In genomic region chr6:135990437-135990836, GRCh38 we compare ENCODE assay signal across 21 cellular contexts.
A peak's percentile ranks its signal among the peaks of the same experiment; 100 is the strongest.
DNase-seq lines count a peak whose midpoint lies in the region; ATAC-seq, FAIRE-seq and TF ChIP-seq lines count a peak whose summit lies in the region.
"Had no signal": no experiment of that assay in that cellular context is flagged by ENCODE, and none has a peak within 500 bp of the region (broad histone marks: within the 10 kb centered on the region; RNA-seq: fewer than 3 reads in every experiment).

No MANE protein-coding gene starts in this region.

- H3K27me3 ChIP-seq in thyroid gland = no peaks in the 10 kb centered on the region
- H3K27me3 ChIP-seq: BE2C, SJCRH30 had no signal

- no peaks in the 10 kb centered on the region for H3K9me3 Mint-ChIP-seq in CD14-positive monocyte
- H3K9me3 Mint-ChIP-seq in stimulated activated effector memory CD8-positive, alpha-beta T cell treated with anti-CD3 and anti-CD28 coated beads, Interleukin-12 subunit alpha, Interleukin-12 subunit beta, amount 100 ng/mL, for 72 hours = no peaks in the 10 kb centered on the region
- H3K9me3 Mint-ChIP-seq: T-cell had no signal

- DNase-seq in A549 (ENCODE audit: low read depth in 1 of 2, low spot score in 1 of 2) (no peak), CD14-positive monocyte (ENCODE audit: low spot score) (no peak), MV-4-11 (lab: John Stamatoyannopoulos, UW) (peak; percentile 71), epithelial cell of esophagus (ENCODE audit: low read depth) (peak; percentile 24), thyroid gland (no peak)
- no peak for DNase-seq in stimulated activated effector memory CD8-positive, alpha-beta T cell treated with anti-CD3 and anti-CD28 coated beads, Interleukin-12 subunit alpha, Interleukin-12 subunit beta, amount 100 ng/mL, for 72 hours (ENCODE audit: low spot score in 2 of 2)
- DNase-seq: BE2C, DMS153, DND-41, GM23248, H7, NCI-H2029, NCI-H446 treated with DMSO at 0.1 percent for 48 hours, NCI-H526 treated with DMSO at 0.1 percent for 48 hours, SJCRH30, T-cell had no signal

- H3K36me3 Mint-ChIP-seq in CD14-positive monocyte = no peaks in the 10 kb centered on the region
- no peaks in the 10 kb centered on the region for H3K36me3 Mint-ChIP-seq in stimulated activated effector memory CD8-positive, alpha-beta T cell treated with anti-CD3 and anti-CD28 coated beads, Interleukin-12 subunit alpha, Interleukin-12 subunit beta, amount 100 ng/mL, for 72 hours
- H3K36me3 Mint-ChIP-seq: T-cell had no signal

- H3K4me1 ChIP-seq in A549 (peaks cover 29% of the 10 kb centered on the region), thyroid gland (peaks cover 8 to 16% of the 10 kb centered on the region in 2 donors)
- H3K4me1 ChIP-seq: BE2C had no signal

- H3K9me3 ChIP-seq in A549 = no peaks in the 10 kb centered on the region
- no peaks in the 10 kb centered on the region for H3K9me3 ChIP-seq in thyroid gland
- H3K9me3 ChIP-seq: BE2C, SJCRH30 had no signal

- ATAC-seq in A549 (no peak), GM21619 (IDR thresholded peaks at IDR 0.05; ENCODE audit: unreplicated experiment) (no peak)
- ATAC-seq in stimulated activated effector memory CD8-positive, alpha-beta T cell treated with anti-CD3 and anti-CD28 coated beads, Interleukin-12 subunit alpha, Interleukin-12 subunit beta, amount 100 ng/mL, for 72 hours = no peak
- ATAC-seq: T-cell had no signal

- no peak for TF ChIP-seq POLR2A in A549 (IDR thresholded peaks at IDR 0.05; ENCODE audit: low read length)
- TF ChIP-seq POLR2A in thyroid gland (IDR thresholded peaks at IDR 0.05) = no peak

- peak overlapping the region in 5 of 7 donors; percentile 46 to 83 (median 72) for H3K27ac Mint-ChIP-seq in CD14-positive monocyte
- H3K27ac Mint-ChIP-seq in stimulated activated effector memory CD8-positive, alpha-beta T cell treated with anti-CD3 and anti-CD28 coated beads, Interleukin-12 subunit alpha, Interleukin-12 subunit beta, amount 100 ng/mL, for 72 hours = no peak overlapping the region
- H3K27ac Mint-ChIP-seq: T-cell had no signal

- H3K4me1 Mint-ChIP-seq in CD14-positive monocyte = peaks cover 28% of the 10 kb centered on the region
- H3K4me1 Mint-ChIP-seq in stimulated activated effector memory CD8-positive, alpha-beta T cell treated with anti-CD3 and anti-CD28 coated beads, Interleukin-12 subunit alpha, Interleukin-12 subunit beta, amount 100 ng/mL, for 72 hours = no peaks in the 10 kb centered on the region
- H3K4me1 Mint-ChIP-seq: T-cell had no signal

- H3K27ac ChIP-seq in A549 = no peak overlapping the region; a peak in 1 of 6 replicates
- no peak overlapping the region for H3K27ac ChIP-seq in thyroid gland
- H3K27ac ChIP-seq: GM23248, KMS-11, SJCRH30 had no signal

- no peak for TF ChIP-seq EP300 in A549 (IDR thresholded peaks at IDR 0.05)

- FAIRE-seq in A549 (lab: Jason Lieb, UNC) = no peak
- FAIRE-seq: GM18507, HTR-8/SVneo, RCC 7860 had no signal

- CTCF ChIA-PET in A549 (lab: Yijun Ruan, JAX) = no interaction called here

- H3K4me3 ChIP-seq in A549 (no peak overlapping the region), epithelial cell of esophagus (ENCODE audit: low read length) (no peak overlapping the region), thyroid gland (replicated peaks in 1 of 3) (no peak overlapping the region)
- H3K4me3 ChIP-seq: GM23248, SJCRH30 had no signal

- TF ChIP-seq RAD21 in A549 (conservative IDR thresholded peaks at IDR 0.05 in 1 of 2, IDR thresholded peaks at IDR 0.05 in 1 of 2) = no peak

- WGBS in A549 (ENCODE audit: missing lambda C conversion rate) = 85% methylated on average over 4 of the region's 4 CpGs
- WGBS in thyroid gland, 2 donors = 91 to 92% methylated on average over 4 of the region's 4 CpGs

- no peaks in the 10 kb centered on the region for H3K27me3 Mint-ChIP-seq in CD14-positive monocyte (ENCODE audit: low read depth in 3 of 3)

- intact Hi-C loops in CD14-positive monocyte (cut with micrococcal nuclease) (no loop called here), thyroid gland (cut with DNase I) (no loop called here)

- H3K4me2 ChIP-seq in A549 = no peak overlapping the region
- H3K4me2 ChIP-seq: KMS-11 had no signal

- TF ChIP-seq CTCF in A549 (IDR thresholded peaks at IDR 0.05) = no peak
- no peak for TF ChIP-seq CTCF in CD14-positive monocyte (IDR thresholded peaks at IDR 0.05)
- TF ChIP-seq CTCF in epithelial cell of esophagus (IDR thresholded peaks at IDR 0.05; ENCODE audit: insufficient read depth, low read depth, low read length, missing control alignments) = no peak
- TF ChIP-seq CTCF in thyroid gland (IDR thresholded peaks at IDR 0.05) = no peak

- POLR2A ChIA-PET in A549 (lab: Yijun Ruan, JAX) = no interaction called here

- no peak overlapping the region for H3K4me3 Mint-ChIP-seq in CD14-positive monocyte
- H3K4me3 Mint-ChIP-seq in stimulated activated effector memory CD8-positive, alpha-beta T cell treated with anti-CD3 and anti-CD28 coated beads, Interleukin-12 subunit alpha, Interleukin-12 subunit beta, amount 100 ng/mL, for 72 hours = no peak overlapping the region
- H3K4me3 Mint-ChIP-seq: T-cell had no signal

- H3K36me3 ChIP-seq in thyroid gland = no peaks in the 10 kb centered on the region
- H3K36me3 ChIP-seq: BE2C, SJCRH30 had no signal

TF ChIP-seq in A549, 52 proteins besides CTCF, POLR2A, EP300 and RAD21:
- TF ChIP-seq ELK1 (IDR thresholded peaks at IDR 0.05; ENCODE audit: low read depth, low read length) = no peak
- peak; percentile 43 to 49; a peak in 2 of 4 replicates for TF ChIP-seq CEBPB (IDR thresholded peaks at IDR 0.05)
- no peak for TF ChIP-seq RARB (CRISPR knock-in tag; IDR thresholded peaks at IDR 0.05)
- no peak for TF ChIP-seq HES2 (IDR thresholded peaks at IDR 0.05)
- no peak for TF ChIP-seq FOSB (CRISPR knock-in tag; IDR thresholded peaks at IDR 0.05)

Comparison
In these comparisons a context has a peak if more than half of its experiments do, and no peak if none do; other contexts are left out.
1. DNase-seq: peak in MV-4-11 (single experiment) and epithelial cell of esophagus (single experiment); none in A549 (0 of 2), CD14-positive monocyte (single experiment), stimulated activated effector memory CD8-positive, alpha-beta T cell treated with anti-CD3 and anti-CD28 coated beads, Interleukin-12 subunit alpha, Interleukin-12 subunit beta, amount 100 ng/mL, for 72 hours (0 of 2) and thyroid gland (0 of 2).